Comparison of ENCODE assay signal across 1 cellular context in the genomic region with DNA sequence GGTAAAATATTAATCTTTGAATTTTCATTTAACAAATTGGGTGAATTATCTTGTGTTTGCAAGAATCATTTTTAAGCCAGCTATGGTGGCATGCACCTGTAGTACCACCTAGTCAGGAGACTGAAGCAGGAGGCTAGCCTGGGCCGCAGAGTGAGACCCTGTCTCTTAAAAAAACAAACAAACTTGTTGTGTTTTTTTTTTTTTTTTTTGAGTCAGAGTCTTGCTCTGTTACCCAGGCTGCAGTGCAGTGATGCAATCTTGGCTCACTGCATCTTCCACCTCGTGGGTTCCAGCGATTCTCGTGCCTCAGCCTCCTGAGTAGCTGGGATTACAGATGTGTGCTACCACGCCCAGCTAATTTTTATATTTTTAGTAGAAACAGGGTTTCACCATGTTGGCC.
TF ChIP-seq lines count a peak whose summit lies in the region.

No MANE protein-coding gene starts in this region.

TF ChIP-seq in GM23338, 12 proteins besides CTCF, POLR2A, EP300 and RAD21:
- TF ChIP-seq, protein P1, sequence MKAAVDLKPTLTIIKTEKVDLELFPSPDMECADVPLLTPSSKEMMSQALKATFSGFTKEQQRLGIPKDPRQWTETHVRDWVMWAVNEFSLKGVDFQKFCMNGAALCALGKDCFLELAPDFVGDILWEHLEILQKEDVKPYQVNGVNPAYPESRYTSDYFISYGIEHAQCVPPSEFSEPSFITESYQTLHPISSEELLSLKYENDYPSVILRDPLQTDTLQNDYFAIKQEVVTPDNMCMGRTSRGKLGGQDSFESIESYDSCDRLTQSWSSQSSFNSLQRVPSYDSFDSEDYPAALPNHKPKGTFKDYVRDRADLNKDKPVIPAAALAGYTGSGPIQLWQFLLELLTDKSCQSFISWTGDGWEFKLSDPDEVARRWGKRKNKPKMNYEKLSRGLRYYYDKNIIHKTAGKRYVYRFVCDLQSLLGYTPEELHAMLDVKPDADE (IDR thresholded peaks at IDR 0.05), result no peak
- TF ChIP-seq CREB1 (CRISPR knock-in tag; IDR thresholded peaks at IDR 0.05; ENCODE audit: low read depth), result no peak
- TF ChIP-seq NANOG (IDR thresholded peaks at IDR 0.05; ENCODE audit: borderline replicate concordance), result no peak
- TF ChIP-seq, protein P2, sequence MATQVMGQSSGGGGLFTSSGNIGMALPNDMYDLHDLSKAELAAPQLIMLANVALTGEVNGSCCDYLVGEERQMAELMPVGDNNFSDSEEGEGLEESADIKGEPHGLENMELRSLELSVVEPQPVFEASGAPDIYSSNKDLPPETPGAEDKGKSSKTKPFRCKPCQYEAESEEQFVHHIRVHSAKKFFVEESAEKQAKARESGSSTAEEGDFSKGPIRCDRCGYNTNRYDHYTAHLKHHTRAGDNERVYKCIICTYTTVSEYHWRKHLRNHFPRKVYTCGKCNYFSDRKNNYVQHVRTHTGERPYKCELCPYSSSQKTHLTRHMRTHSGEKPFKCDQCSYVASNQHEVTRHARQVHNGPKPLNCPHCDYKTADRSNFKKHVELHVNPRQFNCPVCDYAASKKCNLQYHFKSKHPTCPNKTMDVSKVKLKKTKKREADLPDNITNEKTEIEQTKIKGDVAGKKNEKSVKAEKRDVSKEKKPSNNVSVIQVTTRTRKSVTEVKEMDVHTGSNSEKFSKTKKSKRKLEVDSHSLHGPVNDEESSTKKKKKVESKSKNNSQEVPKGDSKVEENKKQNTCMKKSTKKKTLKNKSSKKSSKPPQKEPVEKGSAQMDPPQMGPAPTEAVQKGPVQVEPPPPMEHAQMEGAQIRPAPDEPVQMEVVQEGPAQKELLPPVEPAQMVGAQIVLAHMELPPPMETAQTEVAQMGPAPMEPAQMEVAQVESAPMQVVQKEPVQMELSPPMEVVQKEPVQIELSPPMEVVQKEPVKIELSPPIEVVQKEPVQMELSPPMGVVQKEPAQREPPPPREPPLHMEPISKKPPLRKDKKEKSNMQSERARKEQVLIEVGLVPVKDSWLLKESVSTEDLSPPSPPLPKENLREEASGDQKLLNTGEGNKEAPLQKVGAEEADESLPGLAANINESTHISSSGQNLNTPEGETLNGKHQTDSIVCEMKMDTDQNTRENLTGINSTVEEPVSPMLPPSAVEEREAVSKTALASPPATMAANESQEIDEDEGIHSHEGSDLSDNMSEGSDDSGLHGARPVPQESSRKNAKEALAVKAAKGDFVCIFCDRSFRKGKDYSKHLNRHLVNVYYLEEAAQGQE (IDR thresholded peaks at IDR 0.05; ENCODE audit: unreplicated experiment), result no peak
- no peak for TF ChIP-seq STAT1 (IDR thresholded peaks at IDR 0.05; ENCODE audit: unreplicated experiment)
- no peak for TF ChIP-seq ZNF331 (CRISPR knock-in tag; IDR thresholded peaks at IDR 0.05; ENCODE audit: low read depth)
- no peak for TF ChIP-seq EZH2 (IDR thresholded peaks at IDR 0.05; ENCODE audit: low read depth, unreplicated experiment)
- TF ChIP-seq, protein P3, sequence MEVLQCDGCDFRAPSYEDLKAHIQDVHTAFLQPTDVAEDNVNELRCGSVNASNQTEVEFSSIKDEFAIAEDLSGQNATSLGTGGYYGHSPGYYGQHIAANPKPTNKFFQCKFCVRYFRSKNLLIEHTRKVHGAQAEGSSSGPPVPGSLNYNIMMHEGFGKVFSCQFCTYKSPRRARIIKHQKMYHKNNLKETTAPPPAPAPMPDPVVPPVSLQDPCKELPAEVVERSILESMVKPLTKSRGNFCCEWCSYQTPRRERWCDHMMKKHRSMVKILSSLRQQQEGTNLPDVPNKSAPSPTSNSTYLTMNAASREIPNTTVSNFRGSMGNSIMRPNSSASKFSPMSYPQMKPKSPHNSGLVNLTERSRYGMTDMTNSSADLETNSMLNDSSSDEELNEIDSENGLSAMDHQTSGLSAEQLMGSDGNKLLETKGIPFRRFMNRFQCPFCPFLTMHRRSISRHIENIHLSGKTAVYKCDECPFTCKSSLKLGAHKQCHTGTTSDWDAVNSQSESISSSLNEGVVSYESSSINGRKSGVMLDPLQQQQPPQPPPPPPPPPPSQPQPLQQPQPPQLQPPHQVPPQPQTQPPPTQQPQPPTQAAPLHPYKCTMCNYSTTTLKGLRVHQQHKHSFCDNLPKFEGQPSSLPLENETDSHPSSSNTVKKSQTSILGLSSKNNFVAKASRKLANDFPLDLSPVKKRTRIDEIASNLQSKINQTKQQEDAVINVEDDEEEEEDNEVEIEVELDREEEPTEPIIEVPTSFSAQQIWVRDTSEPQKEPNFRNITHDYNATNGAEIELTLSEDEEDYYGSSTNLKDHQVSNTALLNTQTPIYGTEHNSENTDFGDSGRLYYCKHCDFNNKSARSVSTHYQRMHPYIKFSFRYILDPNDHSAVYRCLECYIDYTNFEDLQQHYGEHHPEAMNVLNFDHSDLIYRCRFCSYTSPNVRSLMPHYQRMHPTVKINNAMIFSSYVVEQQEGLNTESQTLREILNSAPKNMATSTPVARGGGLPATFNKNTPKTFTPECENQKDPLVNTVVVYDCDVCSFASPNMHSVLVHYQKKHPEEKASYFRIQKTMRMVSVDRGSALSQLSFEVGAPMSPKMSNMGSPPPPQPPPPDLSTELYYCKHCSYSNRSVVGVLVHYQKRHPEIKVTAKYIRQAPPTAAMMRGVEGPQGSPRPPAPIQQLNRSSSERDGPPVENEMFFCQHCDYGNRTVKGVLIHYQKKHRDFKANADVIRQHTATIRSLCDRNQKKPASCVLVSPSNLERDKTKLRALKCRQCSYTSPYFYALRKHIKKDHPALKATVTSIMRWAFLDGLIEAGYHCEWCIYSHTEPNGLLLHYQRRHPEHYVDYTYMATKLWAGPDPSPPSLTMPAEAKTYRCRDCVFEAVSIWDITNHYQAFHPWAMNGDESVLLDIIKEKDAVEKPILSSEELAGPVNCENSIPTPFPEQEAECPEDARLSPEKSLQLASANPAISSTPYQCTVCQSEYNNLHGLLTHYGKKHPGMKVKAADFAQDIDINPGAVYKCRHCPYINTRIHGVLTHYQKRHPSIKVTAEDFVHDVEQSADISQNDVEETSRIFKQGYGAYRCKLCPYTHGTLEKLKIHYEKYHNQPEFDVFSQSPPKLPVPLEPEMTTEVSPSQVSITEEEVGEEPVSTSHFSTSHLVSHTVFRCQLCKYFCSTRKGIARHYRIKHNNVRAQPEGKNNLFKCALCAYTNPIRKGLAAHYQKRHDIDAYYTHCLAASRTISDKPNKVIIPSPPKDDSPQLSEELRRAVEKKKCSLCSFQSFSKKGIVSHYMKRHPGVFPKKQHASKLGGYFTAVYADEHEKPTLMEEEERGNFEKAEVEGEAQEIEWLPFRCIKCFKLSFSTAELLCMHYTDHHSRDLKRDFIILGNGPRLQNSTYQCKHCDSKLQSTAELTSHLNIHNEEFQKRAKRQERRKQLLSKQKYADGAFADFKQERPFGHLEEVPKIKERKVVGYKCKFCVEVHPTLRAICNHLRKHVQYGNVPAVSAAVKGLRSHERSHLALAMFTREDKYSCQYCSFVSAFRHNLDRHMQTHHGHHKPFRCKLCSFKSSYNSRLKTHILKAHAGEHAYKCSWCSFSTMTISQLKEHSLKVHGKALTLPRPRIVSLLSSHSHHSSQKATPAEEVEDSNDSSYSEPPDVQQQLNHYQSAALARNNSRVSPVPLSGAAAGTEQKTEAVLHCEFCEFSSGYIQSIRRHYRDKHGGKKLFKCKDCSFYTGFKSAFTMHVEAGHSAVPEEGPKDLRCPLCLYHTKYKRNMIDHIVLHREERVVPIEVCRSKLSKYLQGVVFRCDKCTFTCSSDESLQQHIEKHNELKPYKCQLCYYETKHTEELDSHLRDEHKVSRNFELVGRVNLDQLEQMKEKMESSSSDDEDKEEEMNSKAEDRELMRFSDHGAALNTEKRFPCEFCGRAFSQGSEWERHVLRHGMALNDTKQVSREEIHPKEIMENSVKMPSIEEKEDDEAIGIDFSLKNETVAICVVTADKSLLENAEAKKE (CRISPR knock-in tag; IDR thresholded peaks at IDR 0.05), result no peak
- TF ChIP-seq POLR2AphosphoS5 (IDR thresholded peaks at IDR 0.05; ENCODE audit: low read depth), result no peak
